1 cellular context compared by ENCODE assay signal in the genomic region with DNA sequence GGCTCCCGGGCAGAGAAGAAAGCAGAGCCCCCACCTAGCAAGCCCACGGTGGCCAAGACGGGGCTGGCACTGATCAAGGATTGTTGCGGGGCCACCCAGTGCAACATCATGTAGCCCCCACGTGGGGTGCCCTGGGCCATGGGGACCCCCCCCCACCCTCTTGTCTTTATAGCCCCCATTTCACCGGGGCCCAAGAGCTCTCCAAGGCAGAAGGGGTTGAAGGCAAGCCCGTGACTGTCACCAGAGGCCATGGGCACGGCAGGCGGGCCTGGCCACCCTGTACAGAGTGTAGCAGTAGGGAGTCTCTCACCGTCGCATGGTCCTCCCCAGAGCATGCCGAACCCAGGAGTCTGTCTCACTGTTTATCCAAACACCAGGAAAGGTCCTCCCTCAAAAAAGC.
TF ChIP-seq lines count a peak whose summit lies in the region.

No MANE protein-coding gene starts in this region.

TF ChIP-seq in HCT116, 20 proteins besides CTCF, POLR2A, EP300 and RAD21 (continued from another document):
- TF ChIP-seq REST (IDR thresholded peaks at IDR 0.05; ENCODE audit: low read depth) (no peak), CBX3 (IDR thresholded peaks at IDR 0.05; ENCODE audit: low read depth) (no peak), ZNF274 (IDR thresholded peaks at IDR 0.05; ENCODE audit: low read depth, low read length) (no peak), ATF3 (IDR thresholded peaks at IDR 0.05) (no peak), EZH2 (IDR thresholded peaks at IDR 0.05) (no peak), JUND (IDR thresholded peaks at IDR 0.05) (no peak), POLR2AphosphoS5 (IDR thresholded peaks at IDR 0.05; ENCODE audit: low read depth, low read length) (no peak), SIN3A (IDR thresholded peaks at IDR 0.05; ENCODE audit: low read depth) (no peak), EGR1 (IDR thresholded peaks at IDR 0.05; ENCODE audit: low read depth) (no peak), FOSL1 (IDR thresholded peaks at IDR 0.05; ENCODE audit: low read depth) (no peak), YY1 (IDR thresholded peaks at IDR 0.05; ENCODE audit: extremely low read depth, insufficient replicate concordance, low read depth, low read length) (no peak), ELF1 (IDR thresholded peaks at IDR 0.05; ENCODE audit: borderline replicate concordance, low read depth) (no peak), SRF (IDR thresholded peaks at IDR 0.05; ENCODE audit: low read depth) (no peak), ZFX (IDR thresholded peaks at IDR 0.05) (no peak), SP1 (IDR thresholded peaks at IDR 0.05; ENCODE audit: low read depth) (no peak)
